Comparison of ENCODE assay signal across 9 cellular contexts in the genomic region with DNA sequence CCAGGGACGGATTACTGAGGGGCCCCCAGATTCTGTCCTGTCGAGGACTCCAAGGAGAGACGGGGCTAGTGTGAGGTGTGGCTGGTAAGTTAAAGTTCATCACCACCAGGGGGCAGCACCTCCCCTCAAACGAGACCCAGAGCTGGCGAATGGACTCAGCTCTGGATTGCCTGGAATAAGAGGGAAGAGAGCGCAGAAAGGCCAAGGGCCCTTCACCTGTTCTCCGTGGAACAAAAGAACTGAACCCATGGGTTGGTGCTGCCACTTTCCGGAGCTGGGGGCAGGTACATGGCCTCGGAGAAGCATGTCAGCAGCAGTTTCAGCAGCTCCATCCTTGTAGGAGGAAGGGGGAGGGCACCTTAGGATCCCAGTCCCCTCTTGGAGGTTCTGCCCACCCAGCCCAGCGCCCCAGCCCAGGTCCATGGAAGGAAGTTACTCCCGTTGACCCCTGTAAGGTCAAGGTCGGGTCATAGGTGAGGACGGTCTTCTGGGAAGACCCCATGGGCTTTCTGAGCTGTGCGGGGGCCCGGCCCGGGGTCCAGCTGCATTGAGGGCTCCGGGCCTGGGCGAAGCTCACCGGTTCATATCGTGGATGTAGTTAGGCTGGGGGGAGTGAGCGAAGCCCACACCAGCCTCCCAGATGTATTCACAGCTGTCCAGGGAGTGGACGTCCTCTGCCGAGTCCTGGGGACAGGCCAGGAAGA. TPM values are rescaled to one million over a fixed set of nuclear protein-coding genes. Genes with fewer than 3 reads are reported as not detected.
DNase-seq lines count a peak whose midpoint lies in the region; ATAC-seq and TF ChIP-seq lines count a peak whose summit lies in the region.
"Had no signal": no experiment of that assay in that cellular context is flagged by ENCODE, and none has a peak within 500 bp of the region (broad histone marks: within the 10 kb centered on the region; RNA-seq: fewer than 3 reads in every experiment).

No MANE protein-coding gene starts in this region.

- peak; percentile 79 for TF ChIP-seq CTCF in VCaP (conservative IDR thresholded peaks at IDR 0.05)

- peak; percentile 82 for DNase-seq in A172 (ENCODE audit: low spot score)
- peak; percentile 79 for DNase-seq in GM19240 (ENCODE audit: insufficient read length, low spot score)
- peak; percentile 80 for DNase-seq in NCI-H2171 treated with DMSO at 0.1 percent for 48 hours (lab: John Stamatoyannopoulos, UW)
- DNase-seq in brain pericyte (ENCODE audit: low read depth, low spot score) = peak; percentile 41
- DNase-seq in immature natural killer cell = peak; percentile 77 to 80 (median 78)
- DNase-seq in stimulated activated CD4-positive, alpha-beta T cell treated with anti-CD3 and anti-CD28 coated beads, Interleukin-12 subunit alpha, Interleukin-12 subunit beta, amount 100 ng/mL, for 4 hours = peak; percentile 85

- peaks cover 0 to 3% (median 1%) of the 10 kb centered on the region in 3 donors for H3K27me3 Mint-ChIP-seq in immature natural killer cell (ENCODE audit: low read depth in 3 of 3)

- no peak for ATAC-seq in HG02938 (IDR thresholded peaks at IDR 0.05; ENCODE audit: unreplicated experiment)

- peak overlapping the region in 1 of 6 donors; percentile 0 for H3K27ac Mint-ChIP-seq in immature natural killer cell

- peak overlapping the region; percentile 27 for H3K27ac ChIP-seq in VCaP

- H3K4me3 Mint-ChIP-seq in immature natural killer cell = peak overlapping the region in 1 of 5 donors; percentile 35

- peaks cover 3 to 5% of the 10 kb centered on the region in 2 donors for H3K4me1 Mint-ChIP-seq in immature natural killer cell

- H3K9me3 Mint-ChIP-seq in immature natural killer cell = no peaks in the 10 kb centered on the region

- no peaks in the 10 kb centered on the region for H3K36me3 Mint-ChIP-seq in immature natural killer cell

RNA-seq across cellular contexts. Expression of gene HID1, which starts 10.8 kb away (rescaled TPM):
- total RNA-seq in A172 (2014; rRNA removed; shearing (Covaris generic)) = 0.65 and 2.7 TPM in 2 replicates
- polyA plus RNA-seq in immature natural killer cell = under 1 TPM in 2 of 3 donors, not detected in 1; 0.34 to 0.94 TPM

RNA-seq across cellular contexts. Expression of gene CDR2L, which starts 25.6 kb away (rescaled TPM):
- total RNA-seq in A172 (2014; rRNA removed; shearing (Covaris generic)) = 24.0 and 26.6 TPM in 2 replicates
- not detected for polyA plus RNA-seq in immature natural killer cell

RNA-seq across cellular contexts. Expression of gene OTOP3, which starts 26.1 kb away (rescaled TPM):
- not detected in 2 replicates for total RNA-seq in A172 (2014; rRNA removed; shearing (Covaris generic))
- not detected for polyA plus RNA-seq in immature natural killer cell
- total RNA-seq: urinary bladder had no signal
- polyA plus RNA-seq: urinary bladder had no signal

RNA-seq across cellular contexts. Expression of gene OTOP2, which starts 37.7 kb away (rescaled TPM):
- total RNA-seq in A172 (2014; rRNA removed; shearing (Covaris generic)) = not detected in 2 replicates
- not detected for polyA plus RNA-seq in immature natural killer cell
- total RNA-seq: urinary bladder had no signal
- polyA plus RNA-seq: urinary bladder had no signal

RNA-seq across cellular contexts. Expression of gene USH1G, which starts 38.8 kb away (rescaled TPM):
- 0.28 TPM in 1 of 2 replicates, not detected in the other for total RNA-seq in A172 (2014; rRNA removed; shearing (Covaris generic))
- not detected for polyA plus RNA-seq in immature natural killer cell
